Comparison of ENCODE assay signal across 8 cellular contexts in the genomic region with DNA sequence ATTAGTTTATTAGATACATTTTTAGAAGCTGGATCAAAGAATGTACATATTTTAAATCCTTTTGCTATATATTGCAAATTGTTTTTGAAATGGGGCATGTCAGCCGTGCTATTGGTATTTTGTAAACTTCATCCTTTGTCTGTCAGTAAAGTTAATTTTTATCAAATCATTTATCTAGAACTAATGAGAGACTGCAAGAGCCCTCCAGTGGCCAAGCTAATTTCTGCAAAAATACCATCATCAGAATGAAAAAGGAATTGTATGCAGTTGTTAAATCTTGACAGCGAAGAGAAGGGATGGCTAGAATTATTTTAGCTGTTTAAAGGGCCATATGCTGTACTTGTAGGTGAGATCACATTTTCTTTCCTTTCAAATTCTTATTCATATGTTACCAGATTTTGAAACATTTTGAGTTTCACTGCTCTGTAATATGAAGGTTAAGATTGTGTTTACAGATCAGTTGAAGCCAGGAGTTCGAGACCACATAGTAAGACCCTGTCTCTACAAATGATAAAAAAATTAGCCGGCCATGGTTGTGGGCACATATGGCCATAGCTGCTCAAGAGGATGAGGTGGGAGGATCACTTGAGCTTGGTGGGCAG. TPM values are rescaled to one million over a fixed set of nuclear protein-coding genes. Genes with fewer than 3 reads are reported as not detected.
DNase-seq lines count a peak whose midpoint lies in the region; ATAC-seq, FAIRE-seq and TF ChIP-seq lines count a peak whose summit lies in the region.

No MANE protein-coding gene starts in this region.

- peak; percentile 25 for DNase-seq in NOMO-1 treated with DMSO at 0.1 percent for 48 hours (lab: John Stamatoyannopoulos, UW; ENCODE audit: unreplicated experiment)
- no peak for DNase-seq in NOMO-1 treated with dmso at 0.1 percent for 144 hours (lab: John Stamatoyannopoulos, UW; ENCODE audit: unreplicated experiment)
- DNase-seq in NCI-H524 (lab: John Stamatoyannopoulos, UW): peak; percentile 67 to 78
- no peak for DNase-seq in gastrocnemius medialis

- H3K36me3 ChIP-seq in gastrocnemius medialis: no peaks in the 10 kb centered on the region

- H3K4me1 Mint-ChIP-seq in activated T-helper 17 cell treated with anti-CD3 and anti-CD28 coated beads, Interleukin-2, amount 50 U/mL, for 72 hours: no peaks in the 10 kb centered on the region

- H3K27ac ChIP-seq in gastrocnemius medialis: no peak overlapping the region

- H3K9me3 Mint-ChIP-seq in activated T-helper 17 cell treated with anti-CD3 and anti-CD28 coated beads, Interleukin-2, amount 50 U/mL, for 72 hours: no peaks in the 10 kb centered on the region

- FAIRE-seq in endometrium (lab: Jason Lieb, UNC): peak; percentile 39

- TF ChIP-seq POLR2A in gastrocnemius medialis (IDR thresholded peaks at IDR 0.05): no peak

- H3K27me3 Mint-ChIP-seq in activated T-helper 17 cell treated with anti-CD3 and anti-CD28 coated beads, Interleukin-2, amount 50 U/mL, for 72 hours: no peaks in the 10 kb centered on the region

- H3K4me1 ChIP-seq in gastrocnemius medialis: no peaks in the 10 kb centered on the region

- TF ChIP-seq CTCF in gastrocnemius medialis (IDR thresholded peaks at IDR 0.05 in 4 of 5, conservative IDR thresholded peaks at IDR 0.05 in 1 of 5): peak in 4 of 5 experiments; percentile 18 to 59 (median 38)

- H3K27ac Mint-ChIP-seq in activated T-helper 17 cell treated with anti-CD3 and anti-CD28 coated beads, Interleukin-2, amount 50 U/mL, for 72 hours: no peak overlapping the region

- no peaks in the 10 kb centered on the region for H3K9me3 ChIP-seq in gastrocnemius medialis

- H3K4me3 Mint-ChIP-seq in activated T-helper 17 cell treated with anti-CD3 and anti-CD28 coated beads, Interleukin-2, amount 50 U/mL, for 72 hours: no peak overlapping the region

- no peak overlapping the region for H3K4me3 ChIP-seq in gastrocnemius medialis

- ATAC-seq in gastrocnemius medialis (no peak), GM21526 (IDR thresholded peaks at IDR 0.05; ENCODE audit: low FRiP score, unreplicated experiment) (no peak), HG03457 (IDR thresholded peaks at IDR 0.05; ENCODE audit: unreplicated experiment) (no peak)
- no peak for ATAC-seq in activated T-helper 17 cell treated with anti-CD3 and anti-CD28 coated beads, Interleukin-2, amount 50 U/mL, for 72 hours (replicated peaks)

- intact Hi-C loops in gastrocnemius medialis (cut with DNase I; ENCODE audit: low total_unique reads): loop anchor here (1.0 to 5.0 kb wide), 3 partner anchors 53 to 398 kb away; a partner anchor contains a TSS

- H3K36me3 Mint-ChIP-seq in activated T-helper 17 cell treated with anti-CD3 and anti-CD28 coated beads, Interleukin-2, amount 50 U/mL, for 72 hours (ENCODE audit: low read depth): no peaks in the 10 kb centered on the region

- in situ Hi-C loops in gastrocnemius medialis (cut with MboI; ENCODE audit: low sequenced_read_pairs in 4 of 4): loop anchor here (5.0 to 25.0 kb wide), 6 partner anchors 96 to 404 kb away; no protein-coding TSS in a partner anchor

- peaks cover 0 to 1% (median 0%) of the 10 kb centered on the region in 3 donors for H3K27me3 ChIP-seq in gastrocnemius medialis

RNA-seq across cellular contexts. Expression of a gene that starts 8.1 kb away (rescaled TPM):
- 1 to 10 TPM in 2 of 4 donors, under 1 TPM in 2; 0.53 to 2.7 (median 1.4) TPM for total RNA-seq in gastrocnemius medialis
- not detected for total RNA-seq in activated T-helper 17 cell treated with anti-CD3 and anti-CD28 coated beads, Interleukin-2, amount 50 U/mL, for 72 hours

RNA-seq across cellular contexts. Expression of a gene that starts 53.0 kb away (rescaled TPM):
- 10 to 100 TPM; 26.7 to 45.1 (median 29.4) TPM for total RNA-seq in gastrocnemius medialis
- total RNA-seq in activated T-helper 17 cell treated with anti-CD3 and anti-CD28 coated beads, Interleukin-2, amount 50 U/mL, for 72 hours: 10 to 100 TPM; 16.9 to 21.0 TPM

Comparison
In these comparisons a context has a peak if more than half of its experiments do, and no peak if none do; other contexts are left out.
1. DNase-seq: peak in NOMO-1 treated with DMSO at 0.1 percent for 48 hours (single experiment) and NCI-H524 (2 of 2); none in NOMO-1 treated with dmso at 0.1 percent for 144 hours (single experiment) and gastrocnemius medialis (0 of 2).